Comparison of ENCODE assay signal across 16 cellular contexts in genomic region chr13:110490009-110490770, GRCh38.
"Had no signal": no experiment of that assay in that cellular context is flagged by ENCODE, and none has a peak within 500 bp of the region (broad histone marks: within the 10 kb centered on the region; RNA-seq: fewer than 3 reads in every experiment).

No MANE protein-coding gene starts in this region.

- H3K27ac Mint-ChIP-seq: activated CD4-positive, alpha-beta memory T cell treated with anti-CD3 and anti-CD28 coated beads, Interleukin-2, amount 10 ng/mL, durations not matched to agents 7 days and 5 days; activated naive CD4-positive, alpha-beta T cell treated with anti-CD3 and anti-CD28 coated beads for 36 hours; activated T-helper 2 cell treated with anti-CD3 and anti-CD28 coated beads, Interferon-gamma antibody, Interleukin-2, Interleukin-4, amounts not matched to agents 10 μg/mL and 5 μg/mL and 100 μg/mL, durations not matched to agents 14 hours and 24 hours and 36 hours; stimulated activated memory B cell treated with anti-CD40 and anti-IgM and Interleukin-4, amounts not matched to agents 10 μg/mL and 1 μg/mL and 100 μg/mL, for 72 hours had no signal

- H3K9me3 Mint-ChIP-seq: activated CD4-positive, alpha-beta memory T cell treated with anti-CD3 and anti-CD28 coated beads, Interleukin-2, amount 10 ng/mL, durations not matched to agents 7 days and 5 days; activated naive CD4-positive, alpha-beta T cell treated with anti-CD3 and anti-CD28 coated beads for 36 hours; activated T-helper 2 cell treated with anti-CD3 and anti-CD28 coated beads, Interferon-gamma antibody, Interleukin-2, Interleukin-4, amounts not matched to agents 10 μg/mL and 5 μg/mL and 100 μg/mL, durations not matched to agents 14 hours and 24 hours and 36 hours; naive thymus-derived CD8-positive, alpha-beta T cell; stimulated activated memory B cell treated with anti-CD40 and anti-IgM and Interleukin-4, amounts not matched to agents 10 μg/mL and 1 μg/mL and 100 μg/mL, for 72 hours had no signal

- ATAC-seq: naive thymus-derived CD8-positive, alpha-beta T cell; pancreas; stimulated activated memory B cell treated with anti-CD40 and anti-IgM and Interleukin-4, amounts not matched to agents 10 μg/mL and 1 μg/mL and 100 μg/mL, for 72 hours had no signal

- H3K9me3 ChIP-seq: colonic mucosa, left ventricle myocardium inferior, pancreas, right lobe of liver had no signal

- H3K36me3 ChIP-seq: colonic mucosa, right lobe of liver had no signal

- H3K4me1 ChIP-seq: colonic mucosa, left ventricle myocardium inferior, pancreas, right lobe of liver had no signal

- H3K4me1 Mint-ChIP-seq: activated CD4-positive, alpha-beta memory T cell treated with anti-CD3 and anti-CD28 coated beads, Interleukin-2, amount 10 ng/mL, durations not matched to agents 7 days and 5 days; naive thymus-derived CD8-positive, alpha-beta T cell; stimulated activated memory B cell treated with anti-CD40 and anti-IgM and Interleukin-4, amounts not matched to agents 10 μg/mL and 1 μg/mL and 100 μg/mL, for 72 hours had no signal

- DNase-seq: activated CD4-positive, alpha-beta memory T cell treated with anti-CD3 and anti-CD28 coated beads, Interleukin-2, amount 10 ng/mL, durations not matched to agents 7 days and 5 days; activated CD4-positive, alpha-beta T cell treated with anti-CD3 and anti-CD28 coated beads for 4 hours; activated naive CD4-positive, alpha-beta T cell treated with anti-CD3 and anti-CD28 coated beads for 36 hours; activated T-cell treated with anti-CD3 and anti-CD28 coated beads, Interleukin-2, amount 50 U/mL, for 1 hour; brain microvascular endothelial cell; central memory CD4-positive, alpha-beta T cell; colonic mucosa; left ventricle myocardium inferior; mammary epithelial cell; naive thymus-derived CD8-positive, alpha-beta T cell; pancreas; right lobe of liver; small intestine; stimulated activated CD4-positive, alpha-beta T cell treated with anti-CD3 and anti-CD28 coated beads, Interleukin-4, amount 100 ng/mL, for 4 hours had no signal

- H3K27me3 ChIP-seq: brain microvascular endothelial cell, colonic mucosa, pancreas, right lobe of liver had no signal

- H3K36me3 Mint-ChIP-seq: naive thymus-derived CD8-positive, alpha-beta T cell; stimulated activated memory B cell treated with anti-CD40 and anti-IgM and Interleukin-4, amounts not matched to agents 10 μg/mL and 1 μg/mL and 100 μg/mL, for 72 hours had no signal

- H3K27me3 Mint-ChIP-seq: activated CD4-positive, alpha-beta memory T cell treated with anti-CD3 and anti-CD28 coated beads, Interleukin-2, amount 10 ng/mL, durations not matched to agents 7 days and 5 days; stimulated activated memory B cell treated with anti-CD40 and anti-IgM and Interleukin-4, amounts not matched to agents 10 μg/mL and 1 μg/mL and 100 μg/mL, for 72 hours had no signal

- H3K4me3 ChIP-seq: colonic mucosa, left ventricle myocardium inferior, pancreas, right lobe of liver had no signal

- H3K27ac ChIP-seq: brain microvascular endothelial cell, colonic mucosa, left ventricle myocardium inferior, pancreas, right lobe of liver had no signal

- H3K4me3 Mint-ChIP-seq: activated CD4-positive, alpha-beta memory T cell treated with anti-CD3 and anti-CD28 coated beads, Interleukin-2, amount 10 ng/mL, durations not matched to agents 7 days and 5 days; activated naive CD4-positive, alpha-beta T cell treated with anti-CD3 and anti-CD28 coated beads for 36 hours; naive thymus-derived CD8-positive, alpha-beta T cell; stimulated activated memory B cell treated with anti-CD40 and anti-IgM and Interleukin-4, amounts not matched to agents 10 μg/mL and 1 μg/mL and 100 μg/mL, for 72 hours had no signal
